ENCODE assay signal across 23 cellular contexts in the genomic region with DNA sequence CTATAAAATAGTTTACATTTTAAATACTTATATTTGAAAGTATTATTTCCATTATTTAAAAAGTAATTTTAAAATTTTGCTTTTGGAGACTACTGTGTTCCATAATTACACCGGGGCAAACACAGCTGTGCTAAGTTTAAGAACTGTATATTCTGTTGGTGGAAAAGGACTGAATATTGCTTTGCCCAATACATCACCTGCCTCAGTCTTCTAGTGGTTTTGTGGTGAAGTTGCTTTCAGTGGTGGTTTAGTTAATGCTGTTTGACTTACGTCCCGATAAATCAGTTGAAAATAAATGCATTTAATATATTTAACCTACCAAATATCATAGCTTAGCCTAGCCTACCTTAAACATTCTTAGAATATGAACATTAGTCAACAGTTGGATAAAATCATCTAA.
"Had no signal": no experiment of that assay in that cellular context is flagged by ENCODE, and none has a peak within 500 bp of the region (broad histone marks: within the 10 kb centered on the region; RNA-seq: fewer than 3 reads in every experiment).

No MANE protein-coding gene starts in this region.

- H3K4me3 ChIP-seq: adrenal gland, hepatocyte, thoracic aorta, vagina had no signal

- H3K4me2 ChIP-seq: hepatocyte had no signal

- ATAC-seq: activated T-cell treated with anti-CD3 and anti-CD28 coated beads, Interleukin-2, amount 50 U/mL, for 4 hours; foreskin keratinocyte; stimulated activated naive B cell treated with anti-CD40 and anti-IgM and Interleukin-4, amounts not matched to agents 10 μg/mL and 1 μg/mL and 100 μg/mL, for 72 hours had no signal

- H3K27me3 ChIP-seq: adrenal gland, foreskin keratinocyte, hepatocyte, vagina had no signal

- H3K4me1 Mint-ChIP-seq: neural crest cell had no signal

- H3K27ac ChIP-seq: adrenal gland, foreskin keratinocyte, hepatocyte, thoracic aorta, vagina had no signal

- H3K27me3 Mint-ChIP-seq: activated B cell treated with CpG ODN at 0.5 μM for 24 hours; activated naive CD8-positive, alpha-beta T cell; stimulated activated naive B cell treated with anti-CD40 and anti-IgM and Interleukin-4, amounts not matched to agents 10 μg/mL and 1 μg/mL and 100 μg/mL, for 72 hours; type B pancreatic cell had no signal

- H3K9me3 ChIP-seq: adrenal gland, thoracic aorta, vagina had no signal

- H3K36me3 ChIP-seq: adrenal gland, thoracic aorta, vagina had no signal

- DNase-seq: activated B cell treated with CpG ODN at 0.5 μM for 24 hours; activated CD4-positive, alpha-beta T cell treated with anti-CD3 and anti-CD28 coated beads for 4 hours; activated naive CD4-positive, alpha-beta T cell; activated T-cell treated with anti-CD3 and anti-CD28 coated beads, Interleukin-2, amount 50 U/mL, for 4 hours; adrenal gland; central memory CD4-positive, alpha-beta T cell; dermis blood vessel endothelial cell; effector CD8-positive, alpha-beta T cell; foreskin keratinocyte; glutamatergic neuron; kidney glomerular epithelial cell; occipital lobe; stimulated activated CD4-positive, alpha-beta T cell treated with anti-CD3 and anti-CD28 coated beads, Interleukin-2, amount 100 ng/mL, for 48 hours; stimulated activated CD8-positive, alpha-beta memory T cell treated with anti-CD3 and anti-CD28 coated beads, Interleukin-4, amount 100 ng/mL, for 48 hours; stimulated activated naive B cell treated with anti-CD40 and anti-IgM and Interleukin-4, amounts not matched to agents 10 μg/mL and 1 μg/mL and 100 μg/mL, for 72 hours had no signal

- H2AFZ ChIP-seq: hepatocyte had no signal

- H3K4me3 Mint-ChIP-seq: activated B cell treated with CpG ODN at 0.5 μM for 24 hours; activated naive CD8-positive, alpha-beta T cell; activated T-cell treated with anti-CD3 and anti-CD28 coated beads, Interleukin-2, amount 50 U/mL, for 4 hours; neural crest cell; stimulated activated naive B cell treated with anti-CD40 and anti-IgM and Interleukin-4, amounts not matched to agents 10 μg/mL and 1 μg/mL and 100 μg/mL, for 72 hours; T-helper 1 cell treated with Interleukin-12 subunit alpha and Interleukin-12 subunit beta and Interleukin-4 antibody, amounts not matched to agents 30 μg/mL and 1 μg/mL, for 36 hours; type B pancreatic cell had no signal

- H3K9me3 Mint-ChIP-seq: activated B cell treated with CpG ODN at 0.5 μM for 24 hours; activated T-cell treated with anti-CD3 and anti-CD28 coated beads, Interleukin-2, amount 50 U/mL, for 4 hours; activated T-helper 2 cell treated with anti-CD3 and anti-CD28 coated beads, Interferon-gamma antibody, Interleukin-2, Interleukin-4, amounts not matched to agents 10 μg/mL and 5 μg/mL and 100 μg/mL, durations not matched to agents 14 hours and 24 hours and 36 hours; neural crest cell; stimulated activated naive B cell treated with anti-CD40 and anti-IgM and Interleukin-4, amounts not matched to agents 10 μg/mL and 1 μg/mL and 100 μg/mL, for 72 hours; T-helper 1 cell treated with Interleukin-12 subunit alpha and Interleukin-12 subunit beta and Interleukin-4 antibody, amounts not matched to agents 30 μg/mL and 1 μg/mL, for 36 hours had no signal

- H3K27ac Mint-ChIP-seq: activated B cell treated with CpG ODN at 0.5 μM for 24 hours; activated naive CD8-positive, alpha-beta T cell; activated T-helper 2 cell treated with anti-CD3 and anti-CD28 coated beads, Interferon-gamma antibody, Interleukin-2, Interleukin-4, amounts not matched to agents 10 μg/mL and 5 μg/mL and 100 μg/mL, durations not matched to agents 14 hours and 24 hours and 36 hours; stimulated activated naive B cell treated with anti-CD40 and anti-IgM and Interleukin-4, amounts not matched to agents 10 μg/mL and 1 μg/mL and 100 μg/mL, for 72 hours; T-helper 1 cell treated with Interleukin-12 subunit alpha and Interleukin-12 subunit beta and Interleukin-4 antibody, amounts not matched to agents 30 μg/mL and 1 μg/mL, for 36 hours; type B pancreatic cell had no signal
